In genomic region chr16:50861926-50862325, GRCh38 we compare ENCODE assay signal across 11 cellular contexts.
DNase-seq lines count a peak whose midpoint lies in the region; ATAC-seq and TF ChIP-seq lines count a peak whose summit lies in the region.
"Had no signal": no experiment of that assay in that cellular context is flagged by ENCODE, and none has a peak within 500 bp of the region (broad histone marks: within the 10 kb centered on the region; RNA-seq: fewer than 3 reads in every experiment).

No MANE protein-coding gene starts in this region.

- H3K27ac Mint-ChIP-seq in activated CD8-positive, alpha-beta memory T cell treated with anti-CD3 and anti-CD28 coated beads, Interleukin-2, amount 10 ng/mL, durations not matched to agents 7 days and 5 days, result no peak overlapping the region

- peak; percentile 12 for DNase-seq in activated CD8-positive, alpha-beta memory T cell treated with anti-CD3 and anti-CD28 coated beads, Interleukin-2, amount 10 ng/mL, durations not matched to agents 7 days and 5 days
- no peak for DNase-seq in activated CD8-positive, alpha-beta memory T cell treated with anti-CD3 and anti-CD28 coated beads, Interleukin-2, amount 50 U/mL, for 48 hours
- DNase-seq in T1000 (lab: John Stamatoyannopoulos, UW) (peak; percentile 14), foreskin fibroblast (peak; percentile 7 to 34), NCI-H2227 treated with DMSO at 0.1 percent for 48 hours (lab: John Stamatoyannopoulos, UW) (no peak), DMS 273 treated with DMSO at 0.1 percent for 48 hours (lab: John Stamatoyannopoulos, UW) (no peak)
- DNase-seq: activated CD8-positive, alpha-beta memory T cell treated with anti-CD3 and anti-CD28 coated beads, Interleukin-2, amount 50 U/mL, for 4 hours; amygdala; upper lobe of left lung had no signal

- H3K4me3 Mint-ChIP-seq in activated CD8-positive, alpha-beta memory T cell treated with anti-CD3 and anti-CD28 coated beads, Interleukin-2, amount 10 ng/mL, durations not matched to agents 7 days and 5 days, result no peak overlapping the region

- no peak for TF ChIP-seq CTCF in foreskin fibroblast (IDR thresholded peaks at IDR 0.05; ENCODE audit: low read depth, low read length)

- no peak overlapping the region for H3K4me3 ChIP-seq in foreskin fibroblast (ENCODE audit: low read depth in 1 of 2, low read length in 2 of 2)
- H3K4me3 ChIP-seq: upper lobe of left lung had no signal

- CTCF ChIA-PET in activated CD8-positive, alpha-beta memory T cell treated with anti-CD3 and anti-CD28 coated beads, Interleukin-2, amount 10 ng/mL, durations not matched to agents 7 days and 5 days (lab: Charles Lee), result no interaction called here

- peak overlapping the region; percentile 91 for H3K27ac ChIP-seq in temporal lobe (ENCODE audit: low read depth, low read length)
- H3K27ac ChIP-seq: upper lobe of left lung had no signal

- ATAC-seq in activated CD8-positive, alpha-beta memory T cell treated with anti-CD3 and anti-CD28 coated beads, Interleukin-2, amount 10 ng/mL, durations not matched to agents 7 days and 5 days, result no peak
- no peak for ATAC-seq in HG02852 (IDR thresholded peaks at IDR 0.05; ENCODE audit: unreplicated experiment)

- peaks cover 6% of the 10 kb centered on the region for H3K27me3 Mint-ChIP-seq in activated CD8-positive, alpha-beta memory T cell treated with anti-CD3 and anti-CD28 coated beads, Interleukin-2, amount 10 ng/mL, durations not matched to agents 7 days and 5 days

- no peaks in the 10 kb centered on the region for H3K4me1 Mint-ChIP-seq in activated CD8-positive, alpha-beta memory T cell treated with anti-CD3 and anti-CD28 coated beads, Interleukin-2, amount 10 ng/mL, durations not matched to agents 7 days and 5 days

- no peaks in the 10 kb centered on the region for H3K36me3 Mint-ChIP-seq in activated CD8-positive, alpha-beta memory T cell treated with anti-CD3 and anti-CD28 coated beads, Interleukin-2, amount 10 ng/mL, durations not matched to agents 7 days and 5 days

- no peaks in the 10 kb centered on the region for H3K9me3 Mint-ChIP-seq in activated CD8-positive, alpha-beta memory T cell treated with anti-CD3 and anti-CD28 coated beads, Interleukin-2, amount 10 ng/mL, durations not matched to agents 7 days and 5 days (ENCODE audit: low read depth)

Comparison
In these comparisons a context has a peak if more than half of its experiments do, and no peak if none do; other contexts are left out.
1. DNase-seq: peak in activated CD8-positive, alpha-beta memory T cell treated with anti-CD3 and anti-CD28 coated beads, Interleukin-2, amount 10 ng/mL, durations not matched to agents 7 days and 5 days (single experiment), T1000 (single experiment) and foreskin fibroblast (2 of 2); none in activated CD8-positive, alpha-beta memory T cell treated with anti-CD3 and anti-CD28 coated beads, Interleukin-2, amount 50 U/mL, for 48 hours (single experiment), NCI-H2227 treated with DMSO at 0.1 percent for 48 hours (single experiment) and DMS 273 treated with DMSO at 0.1 percent for 48 hours (single experiment).